Comparison of ENCODE assay signal across 8 cellular contexts in genomic region chr14:50003213-50004021, GRCh38.
DNase-seq lines count a peak whose midpoint lies in the region; ATAC-seq lines count a peak whose summit lies in the region.

No MANE protein-coding gene starts in this region.

- peak; percentile 37 to 79 for DNase-seq in NCI-H526 (lab: John Stamatoyannopoulos, UW)
- peak; percentile 41 to 43 for DNase-seq in activated CD4-positive, alpha-beta T cell treated with anti-CD3 and anti-CD28 coated beads, Interleukin-2, amount 50 U/mL, for 4 hours
- peak; percentile 54 for DNase-seq in effector CD8-positive, alpha-beta T cell (lab: John Stamatoyannopoulos, UW)
- peak; percentile 94 for DNase-seq in mesenteric fat pad (ENCODE audit: low spot score)
- DNase-seq in stimulated activated CD8-positive, alpha-beta memory T cell treated with anti-CD3 and anti-CD28 coated beads, Interleukin-2, amount 100 ng/mL, for 48 hours (ENCODE audit: low read depth in 2 of 2), result peak; percentile 82 to 88

- H3K4me1 ChIP-seq in ACC112 (ENCODE audit: control insufficient read depth, insufficient read depth, low read length, unreplicated experiment), result peaks cover 47% of the 10 kb centered on the region

- no peaks in the 10 kb centered on the region for H3K36me3 ChIP-seq in ACC112 (ENCODE audit: insufficient read depth, low read length)

- H3K79me2 ChIP-seq in ACC112 (ENCODE audit: control insufficient read depth, insufficient read depth, low read length, unreplicated experiment), result no peaks in the 10 kb centered on the region

- H3K4me3 ChIP-seq in ACC112 (ENCODE audit: low read depth, low read length), result peak overlapping the region; percentile 74

- H3K27me3 ChIP-seq in ACC112 (ENCODE audit: insufficient read depth, low read length), result no peaks in the 10 kb centered on the region

- H3K27ac ChIP-seq in ACC112 (ENCODE audit: low read depth, low read length), result peak overlapping the region; percentile 96

- ATAC-seq in GM18858 (IDR thresholded peaks at IDR 0.05; ENCODE audit: unreplicated experiment), result peak; percentile 26
- peak; percentile 39 for ATAC-seq in HG03039 (IDR thresholded peaks at IDR 0.05; ENCODE audit: unreplicated experiment)

- peak overlapping the region; percentile 4 for H2AFZ ChIP-seq in ACC112 (ENCODE audit: low read length, unreplicated experiment)

Comparison
In these comparisons a context has a peak if more than half of its experiments do, and no peak if none do; other contexts are left out.
1. Peak in every context shown above with its lines: DNase-seq, ATAC-seq, H3K4me3 ChIP-seq and H3K27ac ChIP-seq.
2. DNase-seq: peak in every context shown above with its lines; median percentile 94 in mesenteric fat pad; 85 in stimulated activated CD8-positive, alpha-beta memory T cell treated with anti-CD3 and anti-CD28 coated beads, Interleukin-2, amount 100 ng/mL, for 48 hours; 58 in NCI-H526; 54 in effector CD8-positive, alpha-beta T cell; 42 in activated CD4-positive, alpha-beta T cell treated with anti-CD3 and anti-CD28 coated beads, Interleukin-2, amount 50 U/mL, for 4 hours.